In genomic region chr3:160343132-160343531, GRCh38 we compare ENCODE assay signal across 9 cellular contexts. TPM values are rescaled to one million over a fixed set of nuclear protein-coding genes. Genes with fewer than 3 reads are reported as not detected.
DNase-seq lines count a peak whose midpoint lies in the region; ATAC-seq and TF ChIP-seq lines count a peak whose summit lies in the region.
"Had no signal": no experiment of that assay in that cellular context is flagged by ENCODE, and none has a peak within 500 bp of the region (broad histone marks: within the 10 kb centered on the region; RNA-seq: fewer than 3 reads in every experiment).

No MANE protein-coding gene starts in this region.

- no peaks in the 10 kb centered on the region for H3K4me1 ChIP-seq in neural progenitor cell
- no peaks in the 10 kb centered on the region for H3K4me1 ChIP-seq in lower lobe of right lung
- H3K4me1 ChIP-seq in mucosa of descending colon (ENCODE audit: low read depth): no peaks in the 10 kb centered on the region

- ATAC-seq in lower lobe of right lung (no peak), mucosa of descending colon (no peak), GM21390 (IDR thresholded peaks at IDR 0.05; ENCODE audit: unreplicated experiment) (no peak)

- intact Hi-C loops in head of caudate nucleus (cut with DNase I) (no loop called here), lower lobe of right lung (cut with DNase I) (no loop called here), mucosa of descending colon (cut with DNase I, micrococcal nuclease) (loop anchor here (5.0 to 10.0 kb wide), 2 partner anchors 178 to 181 kb away; no protein-coding TSS in a partner anchor)

- H3K27me3 Mint-ChIP-seq in neural progenitor cell (ENCODE audit: insufficient read depth, low read depth): no peaks in the 10 kb centered on the region

- H3K36me3 ChIP-seq in brain microvascular endothelial cell (replicated peaks) (no peaks in the 10 kb centered on the region), neural progenitor cell (no peaks in the 10 kb centered on the region), lower lobe of right lung (no peaks in the 10 kb centered on the region), mucosa of descending colon (ENCODE audit: low read depth) (no peaks in the 10 kb centered on the region)

- in situ Hi-C loops in brain microvascular endothelial cell (cut with HindIII; ENCODE audit: low pct_ligation_motif_present, low sequenced_read_pairs): no loop called here

- TF ChIP-seq CTCF in GM12864 (IDR thresholded peaks at IDR 0.05; ENCODE audit: low read depth, low read length, missing control alignments) (peak; percentile 33), brain microvascular endothelial cell (IDR thresholded peaks at IDR 0.05; ENCODE audit: low read depth, low read length, missing control alignments) (peak; percentile 24), neural progenitor cell (IDR thresholded peaks at IDR 0.05) (peak; percentile 44), lower lobe of right lung (IDR thresholded peaks at IDR 0.05) (no peak), mucosa of descending colon (IDR thresholded peaks at IDR 0.05) (no peak)

- H3K9ac ChIP-seq in neural progenitor cell: no peak overlapping the region

- H3K4me1 Mint-ChIP-seq in neural progenitor cell: no peaks in the 10 kb centered on the region

- H3K4me3 Mint-ChIP-seq in neural progenitor cell: no peak overlapping the region

- no peak overlapping the region for H3K27ac ChIP-seq in brain microvascular endothelial cell
- no peak overlapping the region for H3K27ac ChIP-seq in neural progenitor cell
- H3K27ac ChIP-seq in lower lobe of right lung: no peak overlapping the region

- no peak overlapping the region for H3K4me2 ChIP-seq in neural progenitor cell

- H3K27me3 ChIP-seq in brain microvascular endothelial cell (replicated peaks) (no peaks in the 10 kb centered on the region), neural progenitor cell (no peaks in the 10 kb centered on the region), lower lobe of right lung (ENCODE audit: low read depth) (no peaks in the 10 kb centered on the region)

- H3K4me3 ChIP-seq in GM12864 (ENCODE audit: low read depth, low read length) (no peak overlapping the region), brain microvascular endothelial cell (ENCODE audit: low read depth, low read length) (no peak overlapping the region), neural progenitor cell (no peak overlapping the region), lower lobe of right lung (no peak overlapping the region), mucosa of descending colon (no peak overlapping the region)
- H3K4me3 ChIP-seq: lung had no signal

- H3K9me3 ChIP-seq in neural progenitor cell (ENCODE audit: low read depth) (peaks cover 3% of the 10 kb centered on the region), lower lobe of right lung (no peaks in the 10 kb centered on the region), mucosa of descending colon (peaks cover 3% of the 10 kb centered on the region)

- no peaks in the 10 kb centered on the region for H3K79me2 ChIP-seq in neural progenitor cell (ENCODE audit: low read depth)

- peaks cover under 1% of the 10 kb centered on the region for H3K9me3 Mint-ChIP-seq in neural progenitor cell

- no peak overlapping the region for H3K27ac Mint-ChIP-seq in neural progenitor cell

- no peaks in the 10 kb centered on the region for H3F3A ChIP-seq in neural progenitor cell (ENCODE audit: low read depth)

- peaks cover 6% of the 10 kb centered on the region for H3K36me3 Mint-ChIP-seq in neural progenitor cell

- H2AFZ ChIP-seq in neural progenitor cell (replicated peaks): no peak overlapping the region

- no peaks in the 10 kb centered on the region for H4K20me1 ChIP-seq in neural progenitor cell (ENCODE audit: low read depth)

- no peak for DNase-seq in GM12864 (ENCODE audit: low read depth)
- DNase-seq in NCI-H1694 (lab: John Stamatoyannopoulos, UW): peak; percentile 28
- no peak for DNase-seq in brain microvascular endothelial cell
- peak; percentile 9 for DNase-seq in neural progenitor cell (ENCODE audit: low spot score)
- DNase-seq in head of caudate nucleus: no peak
- DNase-seq in lower lobe of right lung: no peak
- DNase-seq in mucosa of descending colon: no peak

RNA-seq across cellular contexts. Expression of gene IFT80, which starts 55.9 kb away (rescaled TPM):
- total RNA-seq in neural progenitor cell (ENCODE audit: low replicate concordance) (69.0 and 90.0 TPM in 2 replicates), lower lobe of right lung (37.7 TPM), mucosa of descending colon (10 to 100 TPM; 13.2 to 18.3 (median 16.2) TPM)

RNA-seq across cellular contexts. Expression of gene SMC4, which starts 56.3 kb away (rescaled TPM):
- total RNA-seq in neural progenitor cell (ENCODE audit: low replicate concordance): 233 and 382 TPM in 2 replicates
- total RNA-seq in lower lobe of right lung: 57.6 TPM
- 10 to 100 TPM; 36.3 to 54.1 (median 36.8) TPM for total RNA-seq in mucosa of descending colon

Comparison
In these comparisons a context has a peak if more than half of its experiments do, and no peak if none do; other contexts are left out.
1. DNase-seq: peak in NCI-H1694 (single experiment) and neural progenitor cell (single experiment); none in GM12864 (single experiment), brain microvascular endothelial cell (single experiment), head of caudate nucleus (0 of 42), lower lobe of right lung (single experiment) and mucosa of descending colon (0 of 3).
2. CTCF ChIP-seq: peak in GM12864 (single experiment), brain microvascular endothelial cell (single experiment) and neural progenitor cell (single experiment); none in lower lobe of right lung (single experiment) and mucosa of descending colon (single experiment).
3. intact Hi-C loops: an anchor here in mucosa of descending colon (5.0 to 10.0 kb wide); none called in head of caudate nucleus and lower lobe of right lung.